In the genomic region with DNA sequence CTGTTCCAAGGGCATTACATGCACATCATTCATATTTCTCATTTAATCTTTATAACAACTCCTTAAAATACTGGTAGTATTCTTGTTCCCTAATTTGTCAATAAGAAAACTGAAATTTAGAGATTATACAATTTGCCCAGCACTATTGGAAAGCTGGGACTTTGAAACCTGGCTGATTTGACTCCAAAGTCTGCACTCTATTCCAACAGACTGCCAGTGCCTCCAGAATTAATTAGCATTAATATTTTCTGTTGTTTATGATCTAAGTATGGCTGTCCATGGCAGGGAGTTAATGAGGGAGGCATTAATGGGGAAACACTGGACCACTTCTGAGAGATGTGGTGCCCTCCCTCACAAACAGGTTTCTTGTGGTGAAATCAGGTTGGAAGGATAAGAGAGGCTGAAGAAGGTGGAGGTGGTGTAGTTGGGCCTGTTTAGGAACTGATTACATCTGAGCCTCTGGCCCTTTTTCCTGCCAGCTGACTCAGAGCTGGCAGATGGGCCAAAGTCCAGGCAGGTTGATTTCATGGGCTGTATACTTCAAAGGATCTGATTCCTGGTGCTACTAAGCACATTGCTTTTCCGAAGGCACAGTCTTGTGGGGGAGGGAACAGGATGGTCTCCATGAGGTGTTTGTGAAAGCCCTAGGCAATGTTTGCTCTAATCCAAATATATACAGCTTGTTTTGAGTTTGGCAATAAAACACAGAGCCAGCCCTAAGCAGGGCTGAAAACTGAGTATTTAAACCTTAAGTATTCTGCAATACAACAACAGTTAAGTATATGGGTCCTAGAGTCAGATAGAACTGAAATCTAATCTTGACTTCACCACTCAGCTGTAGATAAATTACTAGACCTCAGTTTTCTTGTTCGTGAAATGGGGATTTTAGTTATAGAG, we compare ENCODE assay signal across 2 cellular contexts.
TF ChIP-seq lines count a peak whose summit lies in the region.

No MANE protein-coding gene starts in this region.

TF ChIP-seq in HEK293, 187 proteins besides CTCF, POLR2A, EP300 and RAD21 (continued from another document):
- no peak for TF ChIP-seq ZNF148 (tag by site-specific recombination; IDR thresholded peaks at IDR 0.05; ENCODE audit: borderline replicate concordance)
- TF ChIP-seq ZNF629 (tag by site-specific recombination; IDR thresholded peaks at IDR 0.05), result peak; percentile 45; the same call in 1 of the 2 replicates
- TF ChIP-seq ZNF140 (tag by site-specific recombination; IDR thresholded peaks at IDR 0.05), result no peak
- peak; percentile 67; the same call in 1 of the 2 replicates for TF ChIP-seq ZBTB17 (tag by site-specific recombination; IDR thresholded peaks at IDR 0.05)
- TF ChIP-seq, protein P1, sequence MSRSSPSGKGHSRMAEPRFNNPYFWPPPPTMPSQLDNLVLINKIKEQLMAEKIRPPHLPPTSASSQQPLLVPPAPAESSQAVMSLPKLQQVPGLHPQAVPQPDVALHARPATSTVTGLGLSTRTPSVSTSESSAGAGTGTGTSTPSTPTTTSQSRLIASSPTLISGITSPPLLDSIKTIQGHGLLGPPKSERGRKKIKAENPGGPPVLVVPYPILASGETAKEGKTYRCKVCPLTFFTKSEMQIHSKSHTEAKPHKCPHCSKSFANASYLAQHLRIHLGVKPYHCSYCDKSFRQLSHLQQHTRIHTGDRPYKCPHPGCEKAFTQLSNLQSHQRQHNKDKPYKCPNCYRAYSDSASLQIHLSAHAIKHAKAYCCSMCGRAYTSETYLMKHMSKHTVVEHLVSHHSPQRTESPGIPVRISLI (tag by site-specific recombination; IDR thresholded peaks at IDR 0.05), result no peak
- TF ChIP-seq KLF10 (tag by site-specific recombination; IDR thresholded peaks at IDR 0.05), result peak; percentile 27; the same call in 1 of the 2 replicates
- TF ChIP-seq ZNF843 (tag by site-specific recombination; IDR thresholded peaks at IDR 0.05), result peak; percentile 56; the same call in 1 of the 2 replicates
- TF ChIP-seq ZNF214 (tag by site-specific recombination; IDR thresholded peaks at IDR 0.05; ENCODE audit: borderline replicate concordance), result no peak
- TF ChIP-seq ZNF2 (tag by site-specific recombination; IDR thresholded peaks at IDR 0.05), result 0 out of 2 replicates have a peak, but pooled peaks have one; percentile 29
- no peak for TF ChIP-seq ZNF555 (tag by site-specific recombination; conservative IDR thresholded peaks at IDR 0.05)
- no peak for TF ChIP-seq ZEB2 (tag by site-specific recombination; IDR thresholded peaks at IDR 0.05)
- no peak for TF ChIP-seq ZNF174 (tag by site-specific recombination; IDR thresholded peaks at IDR 0.05)
- peak; percentile 76 for TF ChIP-seq ZNF600 (tag by site-specific recombination; IDR thresholded peaks at IDR 0.05)
- 0 out of 2 replicates have a peak, but pooled peaks have one; percentile 28 for TF ChIP-seq IKZF3 (tag by site-specific recombination; IDR thresholded peaks at IDR 0.05)
- TF ChIP-seq ZNF791 (tag by site-specific recombination; IDR thresholded peaks at IDR 0.05), result no peak
TF ChIP-seq in HEK293: peak in this region for 21.

TF ChIP-seq in HepG2, 621 proteins besides CTCF, POLR2A, EP300 and RAD21 (continued from another document and continues in another):
- TF ChIP-seq RERE (CRISPR knock-in tag; IDR thresholded peaks at IDR 0.05; ENCODE audit: low read depth), result peak; percentile 77
- TF ChIP-seq SIN3A (IDR thresholded peaks at IDR 0.05; ENCODE audit: borderline replicate concordance, low read depth, low read length), result peak; percentile 51; the same call in 1 of the 2 replicates
- peak; percentile 94 for TF ChIP-seq ZSCAN9 (CRISPR knock-in tag; IDR thresholded peaks at IDR 0.05; ENCODE audit: borderline replicate concordance)
- peak; percentile 51; the same call in 1 of the 2 replicates for TF ChIP-seq ZBTB34 (CRISPR knock-in tag; IDR thresholded peaks at IDR 0.05)
- no peak for TF ChIP-seq ZNF256 (CRISPR knock-in tag; conservative IDR thresholded peaks at IDR 0.05)
- peak; percentile 85; the same call in 1 of the 2 replicates for TF ChIP-seq SOX5 (CRISPR knock-in tag; IDR thresholded peaks at IDR 0.05; ENCODE audit: borderline replicate concordance)
- TF ChIP-seq ZNF776 (CRISPR knock-in tag; IDR thresholded peaks at IDR 0.05), result no peak
- no peak for TF ChIP-seq CBX2 (IDR thresholded peaks at IDR 0.05; ENCODE audit: low read depth, low read length)
- no peak for TF ChIP-seq CBX2 (CRISPR knock-in tag; IDR thresholded peaks at IDR 0.05; ENCODE audit: low read depth)
- TF ChIP-seq MATR3 (CRISPR knock-in tag; IDR thresholded peaks at IDR 0.05), result no peak
- peak; percentile 37; the same call in 1 of the 2 replicates for TF ChIP-seq ZNF704 (CRISPR knock-in tag; IDR thresholded peaks at IDR 0.05; ENCODE audit: borderline replicate concordance)
- peak; percentile 92 for TF ChIP-seq ZNF331 (CRISPR knock-in tag; IDR thresholded peaks at IDR 0.05)
- peak; percentile 77; the same call in 1 of the 2 replicates for TF ChIP-seq ZNF503 (CRISPR knock-in tag; IDR thresholded peaks at IDR 0.05)
- TF ChIP-seq NFYC (CRISPR knock-in tag; IDR thresholded peaks at IDR 0.05), result peak; percentile 22; the same call in 1 of the 2 replicates
- TF ChIP-seq, protein P2, sequence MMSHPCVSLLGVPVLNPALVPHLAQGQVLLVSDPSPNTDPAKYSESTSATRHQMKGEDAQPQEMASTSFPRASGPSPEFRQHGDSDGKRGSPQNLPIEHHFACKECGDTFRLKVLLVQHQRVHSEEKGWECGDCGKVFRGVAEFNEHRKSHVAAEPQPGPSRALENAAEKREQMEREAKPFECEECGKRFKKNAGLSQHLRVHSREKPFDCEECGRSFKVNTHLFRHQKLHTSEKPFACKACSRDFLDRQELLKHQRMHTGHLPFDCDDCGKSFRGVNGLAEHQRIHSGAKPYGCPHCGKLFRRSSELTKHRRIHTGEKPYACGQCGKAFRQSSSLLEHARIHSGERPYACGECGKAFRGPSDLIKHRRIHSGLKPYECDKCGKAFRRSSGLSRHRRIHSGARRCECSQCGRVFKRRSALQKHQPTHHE (CRISPR knock-in tag; IDR thresholded peaks at IDR 0.05; ENCODE audit: borderline replicate concordance), result no peak
- TF ChIP-seq, protein P3, sequence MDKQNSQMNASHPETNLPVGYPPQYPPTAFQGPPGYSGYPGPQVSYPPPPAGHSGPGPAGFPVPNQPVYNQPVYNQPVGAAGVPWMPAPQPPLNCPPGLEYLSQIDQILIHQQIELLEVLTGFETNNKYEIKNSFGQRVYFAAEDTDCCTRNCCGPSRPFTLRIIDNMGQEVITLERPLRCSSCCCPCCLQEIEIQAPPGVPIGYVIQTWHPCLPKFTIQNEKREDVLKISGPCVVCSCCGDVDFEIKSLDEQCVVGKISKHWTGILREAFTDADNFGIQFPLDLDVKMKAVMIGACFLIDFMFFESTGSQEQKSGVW (CRISPR knock-in tag; IDR thresholded peaks at IDR 0.05; ENCODE audit: borderline replicate concordance), result no peak
- TF ChIP-seq, protein P4, sequence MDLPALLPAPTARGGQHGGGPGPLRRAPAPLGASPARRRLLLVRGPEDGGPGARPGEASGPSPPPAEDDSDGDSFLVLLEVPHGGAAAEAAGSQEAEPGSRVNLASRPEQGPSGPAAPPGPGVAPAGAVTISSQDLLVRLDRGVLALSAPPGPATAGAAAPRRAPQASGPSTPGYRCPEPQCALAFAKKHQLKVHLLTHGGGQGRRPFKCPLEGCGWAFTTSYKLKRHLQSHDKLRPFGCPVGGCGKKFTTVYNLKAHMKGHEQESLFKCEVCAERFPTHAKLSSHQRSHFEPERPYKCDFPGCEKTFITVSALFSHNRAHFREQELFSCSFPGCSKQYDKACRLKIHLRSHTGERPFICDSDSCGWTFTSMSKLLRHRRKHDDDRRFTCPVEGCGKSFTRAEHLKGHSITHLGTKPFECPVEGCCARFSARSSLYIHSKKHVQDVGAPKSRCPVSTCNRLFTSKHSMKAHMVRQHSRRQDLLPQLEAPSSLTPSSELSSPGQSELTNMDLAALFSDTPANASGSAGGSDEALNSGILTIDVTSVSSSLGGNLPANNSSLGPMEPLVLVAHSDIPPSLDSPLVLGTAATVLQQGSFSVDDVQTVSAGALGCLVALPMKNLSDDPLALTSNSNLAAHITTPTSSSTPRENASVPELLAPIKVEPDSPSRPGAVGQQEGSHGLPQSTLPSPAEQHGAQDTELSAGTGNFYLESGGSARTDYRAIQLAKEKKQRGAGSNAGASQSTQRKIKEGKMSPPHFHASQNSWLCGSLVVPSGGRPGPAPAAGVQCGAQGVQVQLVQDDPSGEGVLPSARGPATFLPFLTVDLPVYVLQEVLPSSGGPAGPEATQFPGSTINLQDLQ (CRISPR knock-in tag; IDR thresholded peaks at IDR 0.05), result no peak
- TF ChIP-seq ZNF337 (CRISPR knock-in tag; IDR thresholded peaks at IDR 0.05; ENCODE audit: borderline replicate concordance, low read depth), result no peak
- TF ChIP-seq ZNF280D (CRISPR knock-in tag; IDR thresholded peaks at IDR 0.05), result peak; percentile 74; the same call in 1 of the 2 replicates
- TF ChIP-seq CEBPG (CRISPR knock-in tag; IDR thresholded peaks at IDR 0.05), result peak; percentile 81
- TF ChIP-seq ZNF543 (CRISPR knock-in tag; IDR thresholded peaks at IDR 0.05), result no peak
- no peak for TF ChIP-seq ZNF468 (CRISPR knock-in tag; IDR thresholded peaks at IDR 0.05)
